ENCODE assay signal across 17 cellular contexts in the genomic region with DNA sequence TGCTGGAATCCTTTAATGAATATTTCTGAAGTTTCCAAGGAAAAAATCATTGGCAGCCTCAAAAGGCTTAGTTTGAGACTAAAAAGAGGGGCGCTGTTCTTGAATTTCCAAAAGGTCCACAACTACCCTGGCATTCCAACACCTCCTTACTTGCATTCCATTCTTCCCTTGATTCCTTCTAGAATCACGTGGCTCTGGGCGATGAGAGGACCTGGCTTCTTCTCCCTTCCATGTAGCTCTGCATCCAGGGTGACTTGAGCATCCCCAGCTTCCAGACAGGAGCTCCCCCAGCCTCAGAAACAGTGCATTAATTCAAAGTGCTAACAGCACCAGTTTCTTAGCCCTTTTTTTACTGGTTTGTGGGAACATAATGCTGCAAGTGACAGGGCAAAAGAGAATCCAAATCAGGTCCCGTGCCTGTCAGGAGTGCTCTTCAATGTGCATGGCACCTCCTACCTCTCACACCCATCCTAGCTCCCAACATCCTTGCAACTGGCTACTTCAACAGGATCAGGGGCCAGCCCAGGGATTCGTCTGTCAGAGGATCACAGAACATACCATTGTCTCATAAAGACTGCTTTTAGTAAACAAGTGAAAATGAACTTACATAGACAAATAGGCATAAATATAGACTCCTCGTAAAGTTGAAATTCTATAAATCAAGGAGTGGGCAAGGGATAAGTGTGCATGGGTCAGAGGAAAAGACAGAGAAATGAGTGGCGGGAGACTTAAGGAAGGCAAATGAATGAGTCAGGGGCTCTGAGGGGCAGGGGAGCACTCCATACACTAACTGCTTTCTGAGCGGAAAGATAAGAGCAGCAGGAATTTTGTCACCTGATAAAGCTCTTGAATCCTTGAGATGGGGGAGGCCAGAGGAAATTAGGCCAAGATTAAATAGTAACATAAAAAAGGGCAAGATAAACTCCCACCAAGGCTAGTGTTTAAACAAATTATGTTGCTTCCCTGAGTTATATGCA.
"Had no signal": no experiment of that assay in that cellular context is flagged by ENCODE, and none has a peak within 500 bp of the region (broad histone marks: within the 10 kb centered on the region; RNA-seq: fewer than 3 reads in every experiment).

No MANE protein-coding gene starts in this region.

- H3K27me3 ChIP-seq: gastroesophageal sphincter, right atrium auricular region, transverse colon had no signal

- H3K9me3 ChIP-seq: gastroesophageal sphincter, prostate gland, right atrium auricular region, suprapubic skin, transverse colon had no signal

- DNase-seq: activated CD4-positive, alpha-beta T cell treated with anti-CD3 and anti-CD28 coated beads, Interleukin-2, amount 50 U/mL, for 48 hours; activated naive CD4-positive, alpha-beta T cell treated with anti-CD3 and anti-CD28 coated beads for 36 hours; activated naive CD8-positive, alpha-beta T cell treated with anti-CD3 and anti-CD28 coated beads, Interleukin-2, amount 50 U/mL, for 24 hours; activated T-cell treated with anti-CD3 and anti-CD28 coated beads, Interleukin-2, amount 50 U/mL, for 4 hours; anterior cingulate cortex; central memory CD4-positive, alpha-beta T cell; heart right ventricle; left colon; midbrain; stimulated activated CD4-positive, alpha-beta T cell treated with anti-CD3 and anti-CD28 coated beads, Interleukin-2, amount 100 ng/mL, for 48 hours; stimulated activated naive CD8-positive, alpha-beta T cell treated with anti-CD3 and anti-CD28 coated beads, Interleukin-15, amount 100 ng/mL, for 72 hours; transverse colon had no signal

- H3K27ac ChIP-seq: gastroesophageal sphincter, heart right ventricle, prostate gland, suprapubic skin, transverse colon had no signal

- H3K4me1 ChIP-seq: prostate gland, suprapubic skin, transverse colon had no signal

- H3K36me3 ChIP-seq: gastroesophageal sphincter, heart right ventricle, prostate gland, right atrium auricular region, suprapubic skin, transverse colon had no signal

- ATAC-seq: activated naive CD8-positive, alpha-beta T cell treated with anti-CD3 and anti-CD28 coated beads, Interleukin-2, amount 50 U/mL, for 24 hours; activated T-cell treated with anti-CD3 and anti-CD28 coated beads, Interleukin-2, amount 50 U/mL, for 4 hours; gastroesophageal sphincter; heart right ventricle; left colon; stimulated activated naive CD8-positive, alpha-beta T cell treated with anti-CD3 and anti-CD28 coated beads, Interleukin-15, amount 100 ng/mL, for 72 hours had no signal

- H3K4me3 ChIP-seq: gastroesophageal sphincter, heart right ventricle, lung, prostate gland, right atrium auricular region, suprapubic skin, transverse colon had no signal
